ENCODE assay signal across 19 cellular contexts in the genomic region with DNA sequence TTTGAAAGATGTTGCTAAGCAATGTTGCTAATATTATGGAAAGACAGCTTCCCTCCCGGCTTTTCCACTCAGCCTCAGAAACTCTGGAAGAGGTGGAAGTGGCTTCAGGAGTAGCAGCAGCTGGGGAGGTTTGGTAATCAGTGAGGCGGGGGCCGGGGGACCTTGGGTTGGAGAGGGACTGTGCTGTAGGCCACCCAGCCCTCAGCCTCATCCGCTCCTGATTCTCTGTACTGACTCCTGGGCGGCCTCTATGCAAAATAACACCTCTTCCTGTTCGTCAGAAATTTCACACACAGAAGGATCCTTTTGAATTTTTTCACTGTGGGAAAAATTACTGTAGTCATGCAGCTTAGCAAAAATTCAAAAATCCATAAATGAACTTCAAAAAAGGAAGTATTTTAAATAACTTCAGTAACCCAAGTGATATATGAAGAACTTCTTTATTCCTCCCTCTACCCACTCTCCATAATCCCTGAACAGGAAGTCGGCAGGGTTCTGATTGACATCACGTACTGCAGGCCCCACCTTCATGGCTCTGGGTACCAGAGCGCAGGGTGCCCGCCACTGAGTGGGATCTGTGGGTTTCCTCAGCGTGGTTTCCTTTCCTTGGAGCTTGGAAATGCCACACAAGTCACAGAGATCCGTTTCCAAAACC. TPM values are rescaled to one million over a fixed set of nuclear protein-coding genes. Genes with fewer than 3 reads are reported as not detected.
DNase-seq lines count a peak whose midpoint lies in the region; ATAC-seq, FAIRE-seq and TF ChIP-seq lines count a peak whose summit lies in the region.
"Had no signal": no experiment of that assay in that cellular context is flagged by ENCODE, and none has a peak within 500 bp of the region (broad histone marks: within the 10 kb centered on the region; RNA-seq: fewer than 3 reads in every experiment).

No MANE protein-coding gene starts in this region.

- H4K20me1 ChIP-seq in H1 (replicated peaks in 1 of 2; ENCODE audit: control insufficient read depth in 1 of 2, insufficient read depth in 2 of 2, low read length in 2 of 2): no peaks in the 10 kb centered on the region

- no peak for TF ChIP-seq POLR2A in H1 (IDR thresholded peaks at IDR 0.05; ENCODE audit: control extremely low read depth in 1 of 2, low read depth in 2 of 2, low read length in 2 of 2)

- H3K27me3 ChIP-seq in H1 (replicated peaks in 1 of 4; ENCODE audit: control insufficient read depth in 3 of 4, extremely low read depth in 1 of 4, insufficient read depth in 3 of 4, low read length in 3 of 4): peaks cover 0 to 5% (median 0%) of the 10 kb centered on the region in 4 experiments; a peak in 2 of 7 replicates
- peaks cover 4% of the 10 kb centered on the region for H3K27me3 ChIP-seq in upper lobe of right lung

- H3K27ac ChIP-seq in H1 (ENCODE audit: low read depth, low read length): no peak overlapping the region
- no peak overlapping the region for H3K27ac ChIP-seq in upper lobe of right lung
- H3K27ac ChIP-seq: PC-9, upper lobe of left lung had no signal

- no peak overlapping the region for H3K18ac ChIP-seq in H1 (ENCODE audit: extremely low read depth, low read length)

- H3K9me3 ChIP-seq in H1 (ENCODE audit: insufficient read depth in 2 of 2, low read depth in 1 of 2, low read length in 1 of 2) (no peaks in the 10 kb centered on the region), upper lobe of right lung (no peaks in the 10 kb centered on the region)
- H3K9me3 ChIP-seq: esophagus muscularis mucosa, upper lobe of left lung had no signal

- no peak overlapping the region; the same call in 1 of the 2 replicates for H2BK15ac ChIP-seq in H1 (ENCODE audit: low read length)

- intact Hi-C loops in activated CD4-positive, alpha-beta T cell treated with anti-CD3 and anti-CD28 coated beads for 36 hours (cut with DNase I, micrococcal nuclease): loop anchor here (1.0 to 2.0 kb wide), 3 partner anchors 59 to 166 kb away; no protein-coding TSS in a partner anchor
- intact Hi-C loops in upper lobe of right lung (cut with DNase I): no loop called here

- no peak overlapping the region for H3K4ac ChIP-seq in H1 (replicated peaks; ENCODE audit: insufficient read length, low read depth, low read length)

- H3K4me1 ChIP-seq in H1 (replicated peaks in 1 of 4; ENCODE audit: control insufficient read depth in 3 of 4, insufficient read depth in 4 of 4, low read length in 3 of 4): peaks cover 6 to 21% (median 9%) of the 10 kb centered on the region in 4 experiments; a peak in 6 of 7 replicates
- H3K4me1 ChIP-seq in upper lobe of right lung: no peaks in the 10 kb centered on the region

- H3K4me3 ChIP-seq in H1 (ENCODE audit: extremely low read depth in 1 of 4, insufficient read depth in 2 of 4, low read depth in 3 of 4, low read length in 4 of 4) (no peak overlapping the region), upper lobe of right lung (no peak overlapping the region)
- H3K4me3 ChIP-seq: esophagus muscularis mucosa, PC-9, upper lobe of left lung had no signal

- peak overlapping the region; percentile 52; the same call in 1 of the 2 replicates for H2BK5ac ChIP-seq in H1 (ENCODE audit: low read depth, low read length)

- H3K79me2 ChIP-seq in H1 (ENCODE audit: control insufficient read depth in 1 of 2, insufficient read depth in 2 of 2, low read length in 2 of 2): no peaks in the 10 kb centered on the region; a peak in 1 of 4 replicates

- no peak for FAIRE-seq in H1 (lab: Jason Lieb, UNC)
- FAIRE-seq: bronchial epithelial cell had no signal

- H3K14ac ChIP-seq in H1 (ENCODE audit: insufficient read length): no peak overlapping the region

- TF ChIP-seq EP300 in H1 (IDR thresholded peaks at IDR 0.05; ENCODE audit: borderline replicate concordance in 1 of 2, low read depth in 2 of 2, low read length in 2 of 2): no peak

- CTCF ChIA-PET in activated CD4-positive, alpha-beta T cell treated with anti-CD3 and anti-CD28 coated beads for 36 hours (lab: Charles Lee): interaction anchor here (0.6 to 5.3 kb wide), 18 partner anchors 9 to 170 kb away, joined by 3 to 39 read pairs (median 4); no protein-coding TSS in a partner anchor
- CTCF ChIA-PET in H1 (lab: Charles Lee; ENCODE audit: partially characterized antibody): interaction anchor here (0.6 to 13.3 kb wide), 29 partner anchors 11 to 465 kb away, joined by 3 to 233 read pairs (median 8); no protein-coding TSS in a partner anchor

- H3K23me2 ChIP-seq in H1 (ENCODE audit: low read depth, low read length): peaks cover 4% of the 10 kb centered on the region; the same call in 1 of the 2 replicates

- H4K91ac ChIP-seq in H1 (replicated peaks; ENCODE audit: insufficient read length, low read length): peak overlapping the region; percentile 10

- H3K23ac ChIP-seq in H1 (ENCODE audit: insufficient read length): no peak overlapping the region

- no peaks in the 10 kb centered on the region for H3K9me3 Mint-ChIP-seq in activated CD4-positive, alpha-beta T cell treated with anti-CD3 and anti-CD28 coated beads for 36 hours (ENCODE audit: low read depth)
- H3K9me3 Mint-ChIP-seq: activated CD8-positive, alpha-beta T cell treated with anti-CD3 and anti-CD28 coated beads for 36 hours; activated T-cell treated with anti-CD3 and anti-CD28 coated beads, Interleukin-2, amount 50 U/mL, for 72 hours; CD8-positive, alpha-beta T cell had no signal

- TF ChIP-seq CTCF in H1 (IDR thresholded peaks at IDR 0.05; ENCODE audit: control extremely low read depth in 1 of 3, insufficient read depth in 1 of 3, low read depth in 1 of 3, low read length in 3 of 3) (no peak), upper lobe of right lung (IDR thresholded peaks at IDR 0.05) (no peak)

- peak; percentile 16 for DNase-seq in activated CD4-positive, alpha-beta T cell treated with anti-CD3 and anti-CD28 coated beads for 36 hours
- DNase-seq in activated CD4-positive, alpha-beta T cell treated with anti-CD3 and anti-CD28 coated beads for 48 hours: no peak
- DNase-seq in NCI-H510A treated with DMSO at 0.1 percent for 48 hours (lab: John Stamatoyannopoulos, UW) (peak; percentile 42), H1 (ENCODE audit: low read depth in 1 of 2, low spot score in 2 of 2) (no peak), upper lobe of right lung (no peak), T-helper 1 cell (no peak), dedifferentiated amniotic fluid mesenchymal stem cell (ENCODE audit: extremely low spot score) (no peak)
- DNase-seq: ACHN; activated CD8-positive, alpha-beta T cell treated with anti-CD3 and anti-CD28 coated beads for 36 hours; activated T-cell treated with anti-CD3 and anti-CD28 coated beads, Interleukin-2, amount 50 U/mL, for 72 hours; CD8-positive, alpha-beta T cell; NCI-H1930; PC-9; retina; stimulated activated naive CD8-positive, alpha-beta T cell treated with anti-CD3 and anti-CD28 coated beads, Interleukin-15, Interleukin-2, amounts not matched to agents 100 U/mL and 50 U/mL, for 24 hours; upper lobe of left lung had no signal

- no peak overlapping the region; the same call in 1 of the 2 replicates for H2AK5ac ChIP-seq in H1 (ENCODE audit: low read depth, low read length)

- H3K56ac ChIP-seq in H1 (replicated peaks; ENCODE audit: insufficient read length, low read depth, low read length): no peak overlapping the region

- TF ChIP-seq RAD21 in H1 (IDR thresholded peaks at IDR 0.05 in 1 of 2, conservative IDR thresholded peaks at IDR 0.05 in 1 of 2; ENCODE audit: low read depth in 2 of 2, low read length in 2 of 2): no peak

- no peak overlapping the region for H3K4me3 Mint-ChIP-seq in activated CD4-positive, alpha-beta T cell treated with anti-CD3 and anti-CD28 coated beads for 36 hours
- H3K4me3 Mint-ChIP-seq: activated CD8-positive, alpha-beta T cell treated with anti-CD3 and anti-CD28 coated beads for 36 hours; activated T-cell treated with anti-CD3 and anti-CD28 coated beads, Interleukin-2, amount 50 U/mL, for 72 hours; CD8-positive, alpha-beta T cell had no signal

- H2BK120ac ChIP-seq in H1 (replicated peaks; ENCODE audit: low read depth, low read length): no peak overlapping the region

- H3K79me1 ChIP-seq in H1 (ENCODE audit: low read depth, low read length): no peaks in the 10 kb centered on the region

- H3K36me3 ChIP-seq in H1 (ENCODE audit: control insufficient read depth in 2 of 4, insufficient read depth in 4 of 4, low read length in 3 of 4) (no peaks in the 10 kb centered on the region), upper lobe of right lung (no peaks in the 10 kb centered on the region)
- H3K36me3 ChIP-seq: esophagus muscularis mucosa, upper lobe of left lung had no signal

- no peak overlapping the region for H3K4me2 ChIP-seq in H1 (ENCODE audit: insufficient read depth in 1 of 2, low read depth in 2 of 2, low read length in 2 of 2)
- H3K4me2 ChIP-seq: PC-9 had no signal

- no peak overlapping the region for H4K5ac ChIP-seq in H1 (ENCODE audit: insufficient read length, low read depth, low read length)

- 0 out of 2 replicates have a peak overlapping the region, but pooled peaks have one; percentile 61 for H2BK20ac ChIP-seq in H1 (ENCODE audit: low read length)

- peaks cover 15% of the 10 kb centered on the region for H3K4me1 Mint-ChIP-seq in activated CD4-positive, alpha-beta T cell treated with anti-CD3 and anti-CD28 coated beads for 36 hours

- H3K27ac Mint-ChIP-seq in activated CD4-positive, alpha-beta T cell treated with anti-CD3 and anti-CD28 coated beads for 36 hours: no peak overlapping the region
- H3K27ac Mint-ChIP-seq: activated CD8-positive, alpha-beta T cell treated with anti-CD3 and anti-CD28 coated beads for 36 hours; activated T-cell treated with anti-CD3 and anti-CD28 coated beads, Interleukin-2, amount 50 U/mL, for 72 hours; CD8-positive, alpha-beta T cell had no signal

- H3K36me3 Mint-ChIP-seq in activated CD4-positive, alpha-beta T cell treated with anti-CD3 and anti-CD28 coated beads for 36 hours (ENCODE audit: low read depth): no peaks in the 10 kb centered on the region
- H3K36me3 Mint-ChIP-seq: CD8-positive, alpha-beta T cell had no signal

- H3K9ac ChIP-seq in H1 (replicated peaks in 1 of 4; ENCODE audit: extremely low read depth in 1 of 4, low read depth in 3 of 4, low read length in 3 of 4): no peak overlapping the region

- H2BK12ac ChIP-seq in H1 (ENCODE audit: low read depth, low read length): no peak overlapping the region; the same call in 1 of the 2 replicates

- H3K27me3 Mint-ChIP-seq in activated CD4-positive, alpha-beta T cell treated with anti-CD3 and anti-CD28 coated beads for 36 hours: peaks cover 13% of the 10 kb centered on the region

- no peak overlapping the region for H4K8ac ChIP-seq in H1 (ENCODE audit: extremely low read depth, insufficient read depth, low read length)

- WGBS in H1 (ENCODE audit: extremely low coverage in 1 of 2, insufficient coverage in 1 of 2, insufficient read length in 1 of 2, insufficient replicate concordance in 2 of 2, low coverage in 1 of 2, low lambda C conversion rate in 2 of 2, missing lambda C conversion rate in 1 of 2), 2 experiments: 84% methylated on average over 12 of the region's 12 CpGs; no CpG with 5 or more reads in 1 of the 2 experiments

- no peak for ATAC-seq in activated CD4-positive, alpha-beta T cell treated with anti-CD3 and anti-CD28 coated beads for 36 hours
- peak; percentile 61 for ATAC-seq in upper lobe of right lung
- ATAC-seq in HG02588 (IDR thresholded peaks at IDR 0.05; ENCODE audit: unreplicated experiment): no peak
- ATAC-seq: CD8-positive, alpha-beta T cell had no signal

- POLR2A ChIA-PET in activated CD4-positive, alpha-beta T cell treated with anti-CD3 and anti-CD28 coated beads for 36 hours (lab: Charles Lee): no interaction called here
- POLR2A ChIA-PET in H1 (lab: Charles Lee; ENCODE audit: partially characterized antibody): interaction anchor here (0.7 to 1.7 kb wide), 3 partner anchors 11 to 82 kb away, joined by 3 to 6 read pairs (median 4); no protein-coding TSS in a partner anchor

- H2AFZ ChIP-seq in H1 (ENCODE audit: low read length): no peak overlapping the region
- H2AFZ ChIP-seq: PC-9 had no signal

RNA-seq across cellular contexts. Expression of gene RAP1GAP2, which starts 51.5 kb away (rescaled TPM):
- total RNA-seq in activated CD4-positive, alpha-beta T cell treated with anti-CD3 and anti-CD28 coated beads for 36 hours: under 1 TPM; 0.64 to 0.86 TPM
- 63.4 and 63.8 TPM in 2 replicates for total RNA-seq in H1 (2021; fragmentation: NEBNext Ultra II Directional; extraction: Animal tissue kit (Norgen Biotek cat#: 25700))
- polyA plus RNA-seq in H1 (2011; rRNA removed): 24.0 and 28.9 TPM in 2 replicates
- 25.1 TPM for polyA plus RNA-seq in H1 (2011; cell fraction: cytosol; rRNA removed)
- polyA plus RNA-seq in H1 (2011; cell fraction: nucleus; rRNA removed): 165 TPM
- polyA plus RNA-seq in H1 (2012, experiment 1 of 2): 26.1 to 39.5 TPM (median 30.8 TPM) in 4 replicates
- 16.1 TPM for polyA plus RNA-seq in H1 (2012, experiment 2 of 2)
- polyA plus RNA-seq in H1 (2013, experiment 1 of 2): 22.5 TPM
- polyA plus RNA-seq in H1 (2013, experiment 2 of 2): 22.8 TPM
- polyA minus RNA-seq in H1 (2011; rRNA and poly(A)+ RNA removed): 27.1 and 37.8 TPM in 2 replicates
- 18.9 TPM for polyA minus RNA-seq in H1 (2011; cell fraction: cytosol; rRNA and poly(A)+ RNA removed)
- 28.5 TPM for polyA minus RNA-seq in H1 (2011; cell fraction: nucleus; rRNA and poly(A)+ RNA removed)
- total RNA-seq in upper lobe of right lung: 16.1 TPM

Comparison
In these comparisons a context has a peak if more than half of its experiments do, and no peak if none do; other contexts are left out.
1. DNase-seq: peak in activated CD4-positive, alpha-beta T cell treated with anti-CD3 and anti-CD28 coated beads for 36 hours (single experiment) and NCI-H510A treated with DMSO at 0.1 percent for 48 hours (single experiment); none in activated CD4-positive, alpha-beta T cell treated with anti-CD3 and anti-CD28 coated beads for 48 hours (single experiment), H1 (0 of 2), upper lobe of right lung (single experiment), T-helper 1 cell (0 of 5) and dedifferentiated amniotic fluid mesenchymal stem cell (single experiment).